In genomic region chr1:170776147-170776734, GRCh38 we compare ENCODE assay signal across 18 cellular contexts.
DNase-seq lines count a peak whose midpoint lies in the region; ATAC-seq, FAIRE-seq and TF ChIP-seq lines count a peak whose summit lies in the region.
"Had no signal": no experiment of that assay in that cellular context is flagged by ENCODE, and none has a peak within 500 bp of the region (broad histone marks: within the 10 kb centered on the region; RNA-seq: fewer than 3 reads in every experiment).

No MANE protein-coding gene starts in this region.

- no peak overlapping the region for H3K27ac ChIP-seq in astrocyte (ENCODE audit: low read depth, low read length)
- no peak overlapping the region for H3K27ac ChIP-seq in effector memory CD4-positive, alpha-beta T cell (ENCODE audit: insufficient read depth, low read length, poor library complexity, severe bottlenecking)
- H3K27ac ChIP-seq: KMS-11, RWPE1 had no signal

- peak; percentile 26 for FAIRE-seq in astrocyte (lab: Jason Lieb, UNC)

- no peaks in the 10 kb centered on the region for H3K36me3 Mint-ChIP-seq in astrocyte (ENCODE audit: low read depth, unreplicated experiment)
- H3K36me3 Mint-ChIP-seq in activated T-cell treated with anti-CD3 and anti-CD28 coated beads, Interleukin-2, amount 50 U/mL, for 24 hours (ENCODE audit: low read depth), result no peaks in the 10 kb centered on the region
- H3K36me3 Mint-ChIP-seq: CD8-positive, alpha-beta T cell had no signal

- no peaks in the 10 kb centered on the region for H3K9me3 Mint-ChIP-seq in astrocyte (ENCODE audit: unreplicated experiment)
- no peaks in the 10 kb centered on the region for H3K9me3 Mint-ChIP-seq in activated T-cell treated with anti-CD3 and anti-CD28 coated beads, Interleukin-2, amount 50 U/mL, for 24 hours

- DNase-seq in AG10803 (ENCODE audit: low read depth) (peak; percentile 36), GM03348 (ENCODE audit: low spot score) (peak; percentile 24), astrocyte (ENCODE audit: low read depth) (no peak), myocyte (ENCODE audit: low read depth) (peak; percentile 45), GDM1 (lab: John Stamatoyannopoulos, UW) (no peak)
- DNase-seq in effector memory CD4-positive, alpha-beta T cell, result no peak
- no peak for DNase-seq in activated T-cell treated with anti-CD3 and anti-CD28 coated beads, Interleukin-2, amount 50 U/mL, for 24 hours
- DNase-seq: ACHN; CD8-positive, alpha-beta T cell; DND-41; NCI-H1417; NCI-H2029; NCI-H2171 treated with DMSO at 0.1 percent for 48 hours; NCI-H526; NK-92 treated with Interleukin-12 subunit alpha and Interleukin-12 subunit beta, amount 100 ng/mL, for 24 hours had no signal

- H4K20me1 ChIP-seq in astrocyte (ENCODE audit: insufficient read depth, low read length), result no peaks in the 10 kb centered on the region

- no peaks in the 10 kb centered on the region for H3K9me3 ChIP-seq in astrocyte (ENCODE audit: insufficient read depth, low read depth, low read length)
- H3K9me3 ChIP-seq in effector memory CD4-positive, alpha-beta T cell (ENCODE audit: control insufficient read depth, low read length), result no peaks in the 10 kb centered on the region

- no peaks in the 10 kb centered on the region for H3K79me2 ChIP-seq in astrocyte (ENCODE audit: insufficient read depth, low read length)

- H3K36me3 ChIP-seq in astrocyte (ENCODE audit: insufficient read depth, low read length), result no peaks in the 10 kb centered on the region
- no peaks in the 10 kb centered on the region for H3K36me3 ChIP-seq in effector memory CD4-positive, alpha-beta T cell (ENCODE audit: control insufficient read depth, insufficient read depth, low read length)

- H3K4me1 ChIP-seq in astrocyte (ENCODE audit: insufficient read depth, low read length), result no peaks in the 10 kb centered on the region
- no peaks in the 10 kb centered on the region for H3K4me1 ChIP-seq in effector memory CD4-positive, alpha-beta T cell (ENCODE audit: control insufficient read depth, insufficient read depth, low read length, poor library complexity, severe bottlenecking)

- H3K4me1 Mint-ChIP-seq in astrocyte (ENCODE audit: low read depth, unreplicated experiment), result no peaks in the 10 kb centered on the region
- no peaks in the 10 kb centered on the region for H3K4me1 Mint-ChIP-seq in activated T-cell treated with anti-CD3 and anti-CD28 coated beads, Interleukin-2, amount 50 U/mL, for 24 hours (ENCODE audit: low read depth)

- ATAC-seq in HG02885 (IDR thresholded peaks at IDR 0.05; ENCODE audit: poor library complexity, unreplicated experiment), result no peak
- ATAC-seq: CD8-positive, alpha-beta T cell had no signal

- no peak overlapping the region for H3K4me2 ChIP-seq in astrocyte (ENCODE audit: low read length)
- H3K4me2 ChIP-seq: KMS-11 had no signal

- no peak overlapping the region for H2AFZ ChIP-seq in astrocyte (ENCODE audit: low read depth, low read length)

- no peak for TF ChIP-seq CTCF in AG10803 (conservative IDR thresholded peaks at IDR 0.05; ENCODE audit: low read length)
- TF ChIP-seq CTCF in astrocyte (IDR thresholded peaks at IDR 0.05; ENCODE audit: insufficient read depth, low read depth, low read length), result no peak

- no peaks in the 10 kb centered on the region for H3K27me3 Mint-ChIP-seq in astrocyte (ENCODE audit: low read depth, unreplicated experiment)
- H3K27me3 Mint-ChIP-seq in activated T-cell treated with anti-CD3 and anti-CD28 coated beads, Interleukin-2, amount 50 U/mL, for 24 hours, result no peaks in the 10 kb centered on the region

- no peak overlapping the region for H3K27ac Mint-ChIP-seq in astrocyte (ENCODE audit: unreplicated experiment)
- no peak overlapping the region for H3K27ac Mint-ChIP-seq in activated T-cell treated with anti-CD3 and anti-CD28 coated beads, Interleukin-2, amount 50 U/mL, for 24 hours
- H3K27ac Mint-ChIP-seq: CD8-positive, alpha-beta T cell had no signal

- no peaks in the 10 kb centered on the region for H3K27me3 ChIP-seq in astrocyte (ENCODE audit: insufficient read depth, low read length)
- H3K27me3 ChIP-seq in effector memory CD4-positive, alpha-beta T cell (replicated peaks; ENCODE audit: control insufficient read depth, insufficient read depth, low read length, poor library complexity, severe bottlenecking), result no peaks in the 10 kb centered on the region

- no peak overlapping the region for H3K9ac ChIP-seq in astrocyte (ENCODE audit: low read length)
- H3K9ac ChIP-seq: KMS-11 had no signal

- no peak overlapping the region for H3K4me3 Mint-ChIP-seq in astrocyte (ENCODE audit: unreplicated experiment)
- no peak overlapping the region for H3K4me3 Mint-ChIP-seq in activated T-cell treated with anti-CD3 and anti-CD28 coated beads, Interleukin-2, amount 50 U/mL, for 24 hours
- H3K4me3 Mint-ChIP-seq: CD8-positive, alpha-beta T cell had no signal

- H3K4me3 ChIP-seq in AG10803 (ENCODE audit: low read length) (no peak overlapping the region), astrocyte (ENCODE audit: insufficient read depth, low read depth, low read length) (no peak overlapping the region)
- H3K4me3 ChIP-seq in effector memory CD4-positive, alpha-beta T cell (ENCODE audit: insufficient read depth, low read depth, low read length, poor library complexity, severe bottlenecking), result no peak overlapping the region

Comparison
In these comparisons a context has a peak if more than half of its experiments do, and no peak if none do; other contexts are left out.
1. DNase-seq: peak in AG10803 (single experiment), GM03348 (single experiment) and myocyte (single experiment); none in astrocyte (single experiment), effector memory CD4-positive, alpha-beta T cell (0 of 3), activated T-cell treated with anti-CD3 and anti-CD28 coated beads, Interleukin-2, amount 50 U/mL, for 24 hours (single experiment) and GDM1 (single experiment).